Comparison of ENCODE assay signal across 11 cellular contexts in the genomic region with DNA sequence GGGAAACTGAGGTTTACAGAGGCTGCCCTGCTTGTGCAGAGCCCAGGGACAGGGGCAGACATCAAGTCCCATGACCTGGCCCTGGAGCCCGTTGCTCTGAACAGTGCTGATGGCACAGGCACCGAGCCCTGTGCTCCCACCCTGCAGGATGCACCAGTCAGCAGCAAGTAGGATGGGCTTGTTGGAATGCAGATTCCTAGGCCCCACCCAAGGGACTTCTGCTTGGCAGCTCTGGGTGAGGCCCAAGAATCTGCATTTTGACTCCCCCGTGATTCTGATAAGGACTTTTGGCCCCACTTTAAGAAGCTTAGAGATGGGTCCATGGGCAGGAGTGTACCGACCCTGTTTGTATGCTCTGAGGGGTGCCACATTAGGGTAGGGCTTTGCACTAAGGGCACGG. TPM values are rescaled to one million over a fixed set of nuclear protein-coding genes. Genes with fewer than 3 reads are reported as not detected.
A peak's percentile ranks its signal among the peaks of the same experiment; 100 is the strongest.
DNase-seq lines count a peak whose midpoint lies in the region; ATAC-seq and TF ChIP-seq lines count a peak whose summit lies in the region.
"Had no signal": no experiment of that assay in that cellular context is flagged by ENCODE, and none has a peak within 500 bp of the region (broad histone marks: within the 10 kb centered on the region; RNA-seq: fewer than 3 reads in every experiment).

No MANE protein-coding gene starts in this region.

- no peak overlapping the region for H3K4me3 Mint-ChIP-seq in activated naive CD4-positive, alpha-beta T cell treated with anti-CD3 and anti-CD28 coated beads, Interleukin-2, amount 50 U/mL, for 24 hours
- H3K4me3 Mint-ChIP-seq in activated naive CD8-positive, alpha-beta T cell, result peak overlapping the region; percentile 27

- no peak overlapping the region for H3K23ac ChIP-seq in mesenchymal stem cell (ENCODE audit: low read length in 2 of 2)

- peaks cover 45% of the 10 kb centered on the region for H3K4me1 ChIP-seq in mesenchymal stem cell (ENCODE audit: control insufficient read depth, insufficient read depth, low read depth, low read length)
- peaks cover 38 to 64% of the 10 kb centered on the region in 2 donors for H3K4me1 ChIP-seq in thoracic aorta (ENCODE audit: control insufficient read depth in 1 of 2, low read depth in 2 of 2)
- H3K4me1 ChIP-seq in aorta (ENCODE audit: control insufficient read depth in 1 of 2, insufficient read depth in 2 of 2, low read length in 2 of 2), result peaks cover 0 to 3% of the 10 kb centered on the region in 2 donors

- H2AK5ac ChIP-seq in mesenchymal stem cell (ENCODE audit: low read length, severe bottlenecking), result no peak overlapping the region

- H3K36me3 Mint-ChIP-seq in activated naive CD4-positive, alpha-beta T cell treated with anti-CD3 and anti-CD28 coated beads, Interleukin-2, amount 50 U/mL, for 24 hours, result no peaks in the 10 kb centered on the region
- H3K36me3 Mint-ChIP-seq in activated naive CD8-positive, alpha-beta T cell, result no peaks in the 10 kb centered on the region

- peaks cover 75 to 98% of the 10 kb centered on the region in 2 experiments for H3K36me3 ChIP-seq in mesenchymal stem cell (ENCODE audit: control insufficient read depth in 1 of 2, insufficient read depth in 2 of 2, low read depth in 1 of 2, low read length in 2 of 2)
- H3K36me3 ChIP-seq in thoracic aorta, result peaks cover 43% of the 10 kb centered on the region
- peaks cover 0 to 9% of the 10 kb centered on the region in 2 donors for H3K36me3 ChIP-seq in aorta (ENCODE audit: control insufficient read depth in 1 of 2, insufficient read depth in 2 of 2, low read length in 1 of 2)

- H3K9me3 Mint-ChIP-seq in activated naive CD4-positive, alpha-beta T cell treated with anti-CD3 and anti-CD28 coated beads, Interleukin-2, amount 50 U/mL, for 24 hours, result no peaks in the 10 kb centered on the region
- no peaks in the 10 kb centered on the region for H3K9me3 Mint-ChIP-seq in activated naive CD8-positive, alpha-beta T cell (ENCODE audit: low read depth)

- H2BK15ac ChIP-seq in mesenchymal stem cell (ENCODE audit: low read depth, poor library complexity, severe bottlenecking), result no peak overlapping the region

- no peak overlapping the region for H2BK12ac ChIP-seq in mesenchymal stem cell (ENCODE audit: low read length in 2 of 2)

- ATAC-seq in thoracic aorta (ENCODE audit: insufficient number of reproducible peaks, low FRiP score, low read depth) (no peak), aorta (ENCODE audit: low FRiP score) (no peak)

- H3K4me1 Mint-ChIP-seq in activated naive CD4-positive, alpha-beta T cell treated with anti-CD3 and anti-CD28 coated beads, Interleukin-2, amount 50 U/mL, for 24 hours, result peaks cover 79% of the 10 kb centered on the region
- peaks cover 78% of the 10 kb centered on the region for H3K4me1 Mint-ChIP-seq in activated naive CD8-positive, alpha-beta T cell (ENCODE audit: low read depth)

- no peak overlapping the region for H3K4me2 ChIP-seq in mesenchymal stem cell (ENCODE audit: low read length, poor library complexity, severe bottlenecking)

- H3K14ac ChIP-seq in mesenchymal stem cell (ENCODE audit: low read length in 2 of 2), result peak overlapping the region in 1 of 2 experiments; percentile 8

- WGBS in mesenchymal stem cell, result 95% methylated on average over 4 of the region's 5 CpGs
- 39 to 46% methylated on average over 5 of the region's 5 CpGs for WGBS in aorta, 2 donors

- no peak overlapping the region for H3K9ac ChIP-seq in mesenchymal stem cell (ENCODE audit: low read length)

- H3K4ac ChIP-seq in mesenchymal stem cell (ENCODE audit: low read depth in 1 of 2, low read length in 2 of 2), result no peak overlapping the region

- in situ Hi-C loops in GM13977 (cut with MboI; ENCODE audit: low pct_unique_long_range_greater_than_20kb, low sequenced_read_pairs, unreplicated experiment), result no loop called here

- no peaks in the 10 kb centered on the region for H3K27me3 ChIP-seq in mesenchymal stem cell (ENCODE audit: control insufficient read depth in 1 of 2, insufficient read depth in 1 of 2, low read length in 2 of 2)
- no peaks in the 10 kb centered on the region for H3K27me3 ChIP-seq in thoracic aorta (replicated peaks; ENCODE audit: insufficient read depth)
- H3K27me3 ChIP-seq in aorta (ENCODE audit: control insufficient read depth in 1 of 2, insufficient read depth in 2 of 2, low read length in 1 of 2), result no peaks in the 10 kb centered on the region

- peak overlapping the region; percentile 46 for H3K27ac Mint-ChIP-seq in activated naive CD4-positive, alpha-beta T cell treated with anti-CD3 and anti-CD28 coated beads, Interleukin-2, amount 50 U/mL, for 24 hours
- peak overlapping the region; percentile 73 for H3K27ac Mint-ChIP-seq in activated naive CD8-positive, alpha-beta T cell

- intact Hi-C loops in aorta (cut with DNase I), result no loop called here

- H3K18ac ChIP-seq in mesenchymal stem cell (ENCODE audit: low read depth in 1 of 2, low read length in 2 of 2), result no peak overlapping the region

- no peaks in the 10 kb centered on the region for H3K27me3 Mint-ChIP-seq in activated naive CD4-positive, alpha-beta T cell treated with anti-CD3 and anti-CD28 coated beads, Interleukin-2, amount 50 U/mL, for 24 hours
- no peaks in the 10 kb centered on the region for H3K27me3 Mint-ChIP-seq in activated naive CD8-positive, alpha-beta T cell

- H3K9me3 ChIP-seq in mesenchymal stem cell (ENCODE audit: control insufficient read depth, low read length), result no peaks in the 10 kb centered on the region
- H3K9me3 ChIP-seq in thoracic aorta, result no peaks in the 10 kb centered on the region
- no peaks in the 10 kb centered on the region for H3K9me3 ChIP-seq in aorta (ENCODE audit: control insufficient read depth, low read length)

- no peak overlapping the region for H2AFZ ChIP-seq in mesenchymal stem cell (ENCODE audit: low read depth, low read length)

- no peak overlapping the region for H2BK5ac ChIP-seq in mesenchymal stem cell (ENCODE audit: low read depth, low read length, poor library complexity, severe bottlenecking)

- no peak for DNase-seq in activated naive CD4-positive, alpha-beta T cell treated with anti-CD3 and anti-CD28 coated beads, Interleukin-2, amount 50 U/mL, for 16 hours
- DNase-seq in mesenchymal stem cell (no peak), thoracic aorta (ENCODE audit: low spot score) (no peak), aorta (no peak), GM13977 (ENCODE audit: low spot score) (no peak), SW 1271 (lab: John Stamatoyannopoulos, UW) (no peak)
- DNase-seq: activated effector memory CD4-positive, alpha-beta T cell treated with Interleukin-2 at 50 U/mL for 16 hours; mammary epithelial cell; NCI-H2227 treated with DMSO at 0.1 percent for 48 hours had no signal

- no peak overlapping the region for H2BK120ac ChIP-seq in mesenchymal stem cell (ENCODE audit: low read depth, low read length)

- peak overlapping the region; percentile 22 for H4K8ac ChIP-seq in mesenchymal stem cell (ENCODE audit: low read length)

- H3K27ac ChIP-seq in mesenchymal stem cell (ENCODE audit: low read length, poor library complexity, severe bottlenecking), result peak overlapping the region; percentile 32
- peak overlapping the region; percentile 36 to 46 for H3K27ac ChIP-seq in thoracic aorta
- H3K27ac ChIP-seq in aorta (ENCODE audit: low read depth in 1 of 2, low read length in 2 of 2), result no peak overlapping the region

- H3K4me3 ChIP-seq in mesenchymal stem cell (ENCODE audit: insufficient read depth in 1 of 2, low read depth in 1 of 2, low read length in 2 of 2) (no peak overlapping the region), thoracic aorta (no peak overlapping the region), aorta (ENCODE audit: low read length in 2 of 2) (no peak overlapping the region)

- TF ChIP-seq CTCF in thoracic aorta (IDR thresholded peaks at IDR 0.05), result no peak
- no peak for TF ChIP-seq CTCF in GM13977 (IDR thresholded peaks at IDR 0.05; ENCODE audit: extremely low read depth, insufficient read depth, missing control alignments)

- H4K91ac ChIP-seq in mesenchymal stem cell (ENCODE audit: low read length), result no peak overlapping the region

- peaks cover 12% of the 10 kb centered on the region for H3K79me1 ChIP-seq in mesenchymal stem cell (replicated peaks; ENCODE audit: low read length, poor library complexity, severe bottlenecking)

RNA-seq across cellular contexts. Expression of gene LASP1, which starts 23.3 kb away (rescaled TPM):
- 223 TPM for polyA plus RNA-seq in mesenchymal stem cell (2013, experiment 1 of 2)
- 220 TPM for polyA plus RNA-seq in mesenchymal stem cell (2013, experiment 2 of 2)
- total RNA-seq in thoracic aorta, result 100 to 1,000 TPM in 1 of 2 donors, 10 to 100 TPM in 1; 87.2 to 219 TPM
- total RNA-seq in aorta, result 100 to 1,000 TPM; 136 to 169 TPM
- 10 to 100 TPM; 68.5 to 78.9 TPM for polyA plus RNA-seq in aorta

RNA-seq across cellular contexts. Expression of gene RPL23, which starts 39.6 kb away (rescaled TPM):
- polyA plus RNA-seq in mesenchymal stem cell (2013, experiment 1 of 2), result 3,739 TPM
- polyA plus RNA-seq in mesenchymal stem cell (2013, experiment 2 of 2), result 3,716 TPM
- total RNA-seq in thoracic aorta (100 to 1,000 TPM; 870 to 981 TPM), aorta (1,000 to 10,000 TPM; 1,147 to 1,150 TPM)
- 1,000 to 10,000 TPM; 2,973 to 5,274 TPM for polyA plus RNA-seq in aorta

Comparison
In these comparisons a context has a peak if more than half of its experiments do, and no peak if none do; other contexts are left out.
1. H3K27ac ChIP-seq: peak in mesenchymal stem cell (single experiment) and thoracic aorta (2 of 2); none in aorta (0 of 2).